In genomic region chr3:16802382-16802781, GRCh38 we compare ENCODE assay signal across 9 cellular contexts.
DNase-seq lines count a peak whose midpoint lies in the region; ATAC-seq lines count a peak whose summit lies in the region.
"Had no signal": no experiment of that assay in that cellular context is flagged by ENCODE, and none has a peak within 500 bp of the region (broad histone marks: within the 10 kb centered on the region; RNA-seq: fewer than 3 reads in every experiment).

No MANE protein-coding gene starts in this region.

- H3K4me1 ChIP-seq in BLaER1: peaks cover 31% of the 10 kb centered on the region

- H3K36me3 ChIP-seq in BLaER1: no peaks in the 10 kb centered on the region

- ATAC-seq in GM18858 (IDR thresholded peaks at IDR 0.05; ENCODE audit: unreplicated experiment) (peak; percentile 81), HG02870 (IDR thresholded peaks at IDR 0.05; ENCODE audit: unreplicated experiment) (peak; percentile 80), GM18873 (IDR thresholded peaks at IDR 0.05; ENCODE audit: low FRiP score, unreplicated experiment) (no peak)

- peak overlapping the region; percentile 60 for H3K27ac ChIP-seq in BLaER1
- H3K27ac ChIP-seq: KMS-11 had no signal

- no peak overlapping the region for H3K9ac ChIP-seq in BLaER1
- H3K9ac ChIP-seq: KMS-11 had no signal

- H3K4me2 ChIP-seq in BLaER1: no peak overlapping the region

- H3K9me3 ChIP-seq in BLaER1: no peaks in the 10 kb centered on the region

- no peaks in the 10 kb centered on the region for H3K27me3 ChIP-seq in BLaER1

- no peak overlapping the region for H3K4me3 ChIP-seq in BLaER1

- no peaks in the 10 kb centered on the region for H4K20me1 ChIP-seq in BLaER1

- DNase-seq in SIG-M5 treated with dmso at 0.1 percent for 504 hours (lab: John Stamatoyannopoulos, UW; ENCODE audit: unreplicated experiment) (peak; percentile 53), ureter (ENCODE audit: low spot score) (no peak), RKO (ENCODE audit: low spot score) (no peak), HK-2 (ENCODE audit: unreplicated experiment) (no peak)
